In the genomic region with DNA sequence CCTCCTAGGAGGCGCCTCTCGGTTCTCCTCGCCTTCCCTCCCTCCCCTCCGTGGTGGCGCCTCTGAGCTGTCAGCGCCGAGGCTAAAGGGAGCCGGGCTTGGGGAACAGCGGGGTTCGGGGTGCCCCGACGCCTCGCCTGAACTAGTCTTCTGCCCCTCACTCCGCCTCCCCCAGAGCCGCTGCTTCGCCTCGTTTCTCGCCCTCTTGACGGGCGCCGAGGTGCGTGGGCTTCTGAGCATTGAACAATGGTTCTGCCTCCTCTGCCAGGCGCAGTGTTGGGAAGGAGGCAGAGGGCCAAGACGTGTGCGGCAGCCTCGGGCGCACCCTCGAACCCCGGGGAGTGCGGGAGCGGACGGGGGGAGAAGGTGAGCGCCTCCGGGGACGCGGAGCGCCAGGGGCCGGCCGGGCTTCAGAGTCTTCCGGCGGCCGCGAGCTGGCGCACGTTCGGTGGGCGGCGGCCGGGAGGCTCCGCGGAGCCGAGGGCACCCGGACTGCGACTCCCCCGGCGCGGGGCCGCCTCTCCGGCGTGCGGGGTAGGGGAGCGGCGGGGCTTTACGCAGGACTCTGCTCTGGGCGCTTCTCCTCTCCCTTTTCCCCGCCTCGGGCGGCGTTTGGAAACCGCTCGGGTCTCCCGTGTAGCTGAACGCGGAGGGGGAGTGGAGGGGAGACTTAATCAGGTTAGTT, we compare ENCODE assay signal across 8 cellular contexts. TPM values are rescaled to one million over a fixed set of nuclear protein-coding genes. Genes with fewer than 3 reads are reported as not detected.
DNase-seq lines count a peak whose midpoint lies in the region; ATAC-seq lines count a peak whose summit lies in the region.

No MANE protein-coding gene starts in this region.

- H3K27ac ChIP-seq in Karpas-422 (ENCODE audit: low read length) (0 out of 2 replicates have a peak overlapping the region, but pooled peaks have one; percentile 23), neuronal stem cell (replicated peaks; ENCODE audit: low read length) (no peak overlapping the region)

- no peaks in the 10 kb centered on the region for H3K27me3 ChIP-seq in Karpas-422 (ENCODE audit: low read length)
- peaks cover 0 to 11% (median 3%) of the 10 kb centered on the region in 3 experiments for H3K27me3 ChIP-seq in neuronal stem cell (ENCODE audit: control insufficient read depth in 3 of 3, insufficient read depth in 3 of 3, low read depth in 1 of 3, low read length in 3 of 3)

- H4K91ac ChIP-seq in neuronal stem cell (ENCODE audit: low read depth, low read length, poor library complexity) = no peak overlapping the region

- H2BK12ac ChIP-seq in neuronal stem cell (ENCODE audit: low read length) = no peak overlapping the region

- peak overlapping the region; percentile 57 for H3K4me2 ChIP-seq in Karpas-422 (ENCODE audit: low read depth, low read length, poor library complexity, severe bottlenecking)
- peak overlapping the region; percentile 79 for H3K4me2 ChIP-seq in neuronal stem cell (ENCODE audit: insufficient read depth, low read length, poor library complexity, severe bottlenecking)

- peaks cover 3% of the 10 kb centered on the region for H3K4me1 ChIP-seq in ES-I3 (ENCODE audit: insufficient read depth, low read length)
- H3K4me1 ChIP-seq in Karpas-422 (ENCODE audit: low read length) = peaks cover 35% of the 10 kb centered on the region
- H3K4me1 ChIP-seq in neuronal stem cell (ENCODE audit: control insufficient read depth in 2 of 2, insufficient read depth in 1 of 2, low read depth in 1 of 2, low read length in 2 of 2) = peaks cover 0 to 11% of the 10 kb centered on the region in 2 donors

- H2BK15ac ChIP-seq in neuronal stem cell (ENCODE audit: low read length) = no peak overlapping the region

- peaks cover 52% of the 10 kb centered on the region for H3K79me2 ChIP-seq in Karpas-422 (ENCODE audit: low read length)

- peak overlapping the region; percentile 81 for H3K18ac ChIP-seq in neuronal stem cell (ENCODE audit: low read length)

- peak; percentile 36 for ATAC-seq in GM21528 (IDR thresholded peaks at IDR 0.05; ENCODE audit: low FRiP score, unreplicated experiment)

- no peaks in the 10 kb centered on the region for H3K36me3 ChIP-seq in ES-I3 (ENCODE audit: insufficient read depth, low read length)
- H3K36me3 ChIP-seq in Karpas-422 (ENCODE audit: insufficient read depth, low read length) = no peaks in the 10 kb centered on the region
- H3K36me3 ChIP-seq in neuronal stem cell (replicated peaks in 1 of 2; ENCODE audit: control insufficient read depth in 2 of 2, insufficient read depth in 2 of 2, low read length in 2 of 2) = no peaks in the 10 kb centered on the region

- H3K9me2 ChIP-seq in Karpas-422 (replicated peaks; ENCODE audit: insufficient read depth, low read length) = no peaks in the 10 kb centered on the region

- no peak overlapping the region for H3K14ac ChIP-seq in neuronal stem cell (ENCODE audit: low read length)

- H2AFZ ChIP-seq in Karpas-422 (ENCODE audit: low read length) (no peak overlapping the region), neuronal stem cell (ENCODE audit: low read length) (peak overlapping the region; percentile 97)

- H3K4ac ChIP-seq in neuronal stem cell (ENCODE audit: low read length) = no peak overlapping the region

- H2AK5ac ChIP-seq in neuronal stem cell (ENCODE audit: low read depth, low read length) = no peak overlapping the region

- H3K79me1 ChIP-seq in neuronal stem cell (ENCODE audit: low read depth, low read length) = no peaks in the 10 kb centered on the region

- H3K9ac ChIP-seq in ES-I3 (ENCODE audit: low read depth, low read length) (peak overlapping the region; percentile 84), Karpas-422 (ENCODE audit: low read length) (peak overlapping the region; percentile 75), neuronal stem cell (ENCODE audit: low read depth, low read length, poor library complexity) (peak overlapping the region; percentile 80)

- H3K4me3 ChIP-seq in Karpas-422 (ENCODE audit: low read length) = peak overlapping the region; percentile 68
- H3K4me3 ChIP-seq in neuronal stem cell (ENCODE audit: low read length in 2 of 2) = peak overlapping the region; percentile 84 to 93

- H2BK5ac ChIP-seq in neuronal stem cell (ENCODE audit: low read length) = peak overlapping the region; percentile 58

- peak overlapping the region; percentile 46 for H3K23ac ChIP-seq in neuronal stem cell (ENCODE audit: low read depth, low read length, poor library complexity)

- WGBS in neuronal stem cell (ENCODE audit: extremely low coverage in 2 of 2, insufficient read length in 2 of 2, insufficient replicate concordance in 1 of 2), 2 donors = no CpG with 5 or more reads among the region's 74 CpGs

- H3K9me3 ChIP-seq in ES-I3 (ENCODE audit: control insufficient read depth, insufficient read depth, low read length) (no peaks in the 10 kb centered on the region), Karpas-422 (ENCODE audit: low read length) (no peaks in the 10 kb centered on the region), neuronal stem cell (replicated peaks in 1 of 2; ENCODE audit: control insufficient read depth in 2 of 2, insufficient read depth in 1 of 2, low read depth in 1 of 2, low read length in 2 of 2) (no peaks in the 10 kb centered on the region)

- H2BK120ac ChIP-seq in neuronal stem cell (ENCODE audit: low read depth, low read length) = no peak overlapping the region

- H4K8ac ChIP-seq in neuronal stem cell (ENCODE audit: low read depth, low read length) = no peak overlapping the region

- H4K20me1 ChIP-seq in Karpas-422 (ENCODE audit: insufficient read depth, low read depth, low read length) = no peaks in the 10 kb centered on the region

- peak; percentile 53 for DNase-seq in Karpas-422
- DNase-seq in activated T-cell treated with anti-CD3 and anti-CD28 coated beads, Interleukin-2, amount 50 U/mL, for 48 hours = peak; percentile 52 to 67
- peak; percentile 29 for DNase-seq in foreskin melanocyte
- peak; percentile 29 for DNase-seq in neuronal stem cell (ENCODE audit: low spot score)
- no peak for DNase-seq in NCI-H1694 (lab: John Stamatoyannopoulos, UW)
- DNase-seq in NCI-H2029 treated with DMSO at 0.1 percent for 48 hours (lab: John Stamatoyannopoulos, UW) = no peak

RNA-seq across cellular contexts. Expression of gene VLDLR, which starts 0.9 kb away (rescaled TPM):
- total RNA-seq in Karpas-422 (2014; rRNA removed; shearing (Covaris generic); ENCODE audit: low replicate concordance) = 16.4 and 31.5 TPM in 2 replicates
- polyA plus RNA-seq in neuronal stem cell (2013, experiment 1 of 2) = 3.6 TPM
- 3.6 TPM for polyA plus RNA-seq in neuronal stem cell (2013, experiment 2 of 2)

Comparison
In these comparisons a context has a peak if more than half of its experiments do, and no peak if none do; other contexts are left out.
1. DNase-seq: peak in Karpas-422 (single experiment), activated T-cell treated with anti-CD3 and anti-CD28 coated beads, Interleukin-2, amount 50 U/mL, for 48 hours (2 of 2), foreskin melanocyte (single experiment) and neuronal stem cell (single experiment); none in NCI-H1694 (single experiment) and NCI-H2029 treated with DMSO at 0.1 percent for 48 hours (single experiment).
2. Peak in every context shown above with its lines, with median percentiles within 50 percentile points of each other: H3K9ac ChIP-seq.